In the genomic region with DNA sequence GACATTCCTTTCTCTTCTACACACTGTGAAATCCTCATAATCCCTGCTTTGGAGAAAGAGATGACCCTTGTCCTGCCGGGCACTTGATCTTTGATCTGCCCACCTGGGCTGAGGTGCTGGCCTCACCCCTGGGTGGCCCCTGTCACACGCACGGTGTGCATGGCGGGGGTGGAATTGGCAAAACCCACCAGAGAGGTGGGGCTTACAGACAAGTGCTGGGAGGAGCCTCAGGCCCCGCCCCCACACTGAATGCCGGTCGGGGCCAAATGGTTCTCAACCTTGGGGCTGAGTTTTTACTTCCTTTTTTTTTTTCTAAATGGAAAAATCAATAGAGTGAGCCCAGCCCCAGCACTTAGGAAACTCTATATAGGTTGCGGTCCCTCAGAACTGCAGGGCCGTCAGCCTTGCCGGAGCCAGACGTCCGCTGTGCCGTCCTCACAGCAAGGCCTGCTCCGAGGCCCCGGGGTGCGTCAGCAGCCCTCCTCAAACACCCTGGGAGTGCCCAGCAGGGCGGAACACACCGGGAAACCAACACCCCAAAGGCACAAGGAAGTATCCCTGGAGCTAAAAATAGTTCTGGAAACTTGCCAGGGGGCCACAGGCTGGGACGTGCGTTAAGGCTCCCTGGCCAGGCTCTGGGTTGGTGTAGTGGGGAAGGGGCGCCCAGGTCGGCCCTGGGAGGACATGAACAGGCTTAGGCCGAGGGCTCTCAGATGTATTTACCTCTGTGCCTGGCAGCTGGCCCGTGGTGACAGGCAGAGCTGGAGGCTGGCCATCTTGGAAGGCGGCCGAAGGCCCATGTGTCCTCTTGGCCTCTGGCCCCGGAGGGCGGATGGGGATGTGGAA, we compare ENCODE assay signal across 8 cellular contexts. TPM values are rescaled to one million over a fixed set of nuclear protein-coding genes. Genes with fewer than 3 reads are reported as not detected.
DNase-seq lines count a peak whose midpoint lies in the region; ATAC-seq and TF ChIP-seq lines count a peak whose summit lies in the region.

No MANE protein-coding gene starts in this region.

- no peak for TF ChIP-seq CTCF in omental fat pad (IDR thresholded peaks at IDR 0.05)

- ATAC-seq in omental fat pad (ENCODE audit: low FRiP score) = peak; percentile 58

- TF ChIP-seq POLR2A in GM19099 (IDR thresholded peaks at IDR 0.05; ENCODE audit: extremely low read depth, insufficient read length, low read depth) = peak; percentile 40

- DNase-seq in Ammon's horn (ENCODE audit: low spot score) (peak; percentile 82), HuH-7.5 (ENCODE audit: low spot score) (peak; percentile 82), SKM-1 treated with dmso at 0.1 percent for 144 hours (lab: John Stamatoyannopoulos, UW; ENCODE audit: unreplicated experiment) (peak; percentile 91), glomerular visceral epithelial cell (ENCODE audit: extremely low spot score) (peak; percentile 83), omental fat pad (ENCODE audit: low spot score) (no peak), GM19240 (ENCODE audit: insufficient read length, low spot score) (no peak)
- DNase-seq in activated T-cell treated with anti-CD3 and anti-CD28 coated beads, Interleukin-2, amount 50 U/mL, for 48 hours = no peak

RNA-seq across cellular contexts. Expression of a gene that starts 11.0 kb away (rescaled TPM):
- 10 to 100 TPM; 11.5 to 29.0 (median 16.0) TPM for total RNA-seq in omental fat pad

RNA-seq across cellular contexts. Expression of a gene that starts 23.5 kb away (rescaled TPM):
- total RNA-seq in omental fat pad = 10 to 100 TPM in 3 of 4 donors, 1 to 10 TPM in 1; 4.8 to 24.6 (median 16.6) TPM

Comparison
In these comparisons a context has a peak if more than half of its experiments do, and no peak if none do; other contexts are left out.
1. DNase-seq: peak in Ammon's horn (single experiment), HuH-7.5 (single experiment), SKM-1 treated with dmso at 0.1 percent for 144 hours (single experiment) and glomerular visceral epithelial cell (single experiment); none in omental fat pad (single experiment), activated T-cell treated with anti-CD3 and anti-CD28 coated beads, Interleukin-2, amount 50 U/mL, for 48 hours (0 of 2) and GM19240 (single experiment).